8 cellular contexts compared by ENCODE assay signal in genomic region chr6:35776364-35777215, GRCh38. TPM values are rescaled to one million over a fixed set of nuclear protein-coding genes. Genes with fewer than 3 reads are reported as not detected.
A peak's percentile ranks its signal among the peaks of the same experiment; 100 is the strongest.
DNase-seq lines count a peak whose midpoint lies in the region; ATAC-seq, FAIRE-seq and TF ChIP-seq lines count a peak whose summit lies in the region.

Gene CLPSL2, plus strand, starts transcription at chr6:35776598. Its CDS starts 21 bp downstream, at chr6:35776619.

- peaks cover 3% of the 10 kb centered on the region for H3K27me3 ChIP-seq in CD8-positive, alpha-beta T cell (ENCODE audit: insufficient read depth, low read length)
- H3K27me3 ChIP-seq in GM12878 (replicated peaks in 1 of 2; ENCODE audit: control insufficient read depth in 2 of 2, insufficient read depth in 2 of 2, low read length in 1 of 2): no peaks in the 10 kb centered on the region; a peak in 1 of 4 replicates

- no peak within 1 kb of the TSS for H3K27ac ChIP-seq in CD8-positive, alpha-beta T cell (ENCODE audit: low read depth, low read length)
- no peak within 1 kb of the TSS for H3K27ac ChIP-seq in GM12878 (ENCODE audit: control insufficient read depth, insufficient read depth)

- TF ChIP-seq POLR2A in GM12878 (IDR thresholded peaks at IDR 0.05; ENCODE audit: low read depth, low read length): no peak

- peak within 1 kb of the TSS; percentile 83 for H3K4me2 ChIP-seq in GM12878 (ENCODE audit: control insufficient read depth, insufficient read depth)

- peaks cover 34% of the 10 kb centered on the region for H3K27me3 Mint-ChIP-seq in CD8-positive, alpha-beta T cell (ENCODE audit: low read depth)
- H3K27me3 Mint-ChIP-seq in type B pancreatic cell: peaks cover 29% of the 10 kb centered on the region

- H3K36me3 Mint-ChIP-seq in CD8-positive, alpha-beta T cell: no peaks in the 10 kb centered on the region
- H3K36me3 Mint-ChIP-seq in type B pancreatic cell: no peaks in the 10 kb centered on the region

- peaks cover 3% of the 10 kb centered on the region for H3K4me1 ChIP-seq in CD8-positive, alpha-beta T cell (ENCODE audit: insufficient read depth, low read length)
- no peaks in the 10 kb centered on the region for H3K4me1 ChIP-seq in GM12878 (ENCODE audit: control insufficient read depth, insufficient read depth, low read length)

- no peaks in the 10 kb centered on the region for H3K36me3 ChIP-seq in CD8-positive, alpha-beta T cell (ENCODE audit: insufficient read depth, low read length)
- no peaks in the 10 kb centered on the region for H3K36me3 ChIP-seq in GM12878 (ENCODE audit: control insufficient read depth in 2 of 2, insufficient read depth in 2 of 2, low read length in 1 of 2)

- no peaks in the 10 kb centered on the region for H3K79me2 ChIP-seq in GM12878 (ENCODE audit: control insufficient read depth, insufficient read depth, low read length)

- DNase-seq in CD8-positive, alpha-beta T cell: no peak
- DNase-seq in KBM-7 (peak; percentile 32), GM12878 (ENCODE audit: low read depth, low spot score) (no peak), left lobe of liver (ENCODE audit: low spot score) (no peak), type B pancreatic cell (ENCODE audit: extremely low spot score, unreplicated experiment) (no peak), RKO (ENCODE audit: low spot score) (no peak), GM10266 (ENCODE audit: extremely low spot score) (no peak)

- SMC1A ChIA-PET in GM12878 (lab: Charles Lee; ENCODE audit: uncharacterized antibody, unreplicated experiment): no interaction called here

- TF ChIP-seq RAD21 in GM12878 (IDR thresholded peaks at IDR 0.05; ENCODE audit: insufficient read depth, low read depth, low read length): no peak

- no peaks in the 10 kb centered on the region for H4K20me1 ChIP-seq in GM12878 (ENCODE audit: control insufficient read depth, insufficient read depth)

- peak within 1 kb of the TSS; percentile 68 for H3K4me3 Mint-ChIP-seq in CD8-positive, alpha-beta T cell
- peak within 1 kb of the TSS; percentile 84 for H3K4me3 Mint-ChIP-seq in type B pancreatic cell

- intact Hi-C loops in CD8-positive, alpha-beta T cell (cut with DNase I, micrococcal nuclease): no loop called here
- intact Hi-C loops in GM12878 (cut with micrococcal nuclease; ENCODE audit: unreplicated experiment): no loop called here

- TF ChIP-seq EP300 in GM12878 (IDR thresholded peaks at IDR 0.05; ENCODE audit: borderline replicate concordance in 1 of 2, control insufficient read depth in 1 of 2, low read depth in 2 of 2, low read length in 2 of 2): no peak

- POLR2A ChIA-PET in CD8-positive, alpha-beta T cell (lab: Charles Lee): no interaction called here
- POLR2A ChIA-PET in GM12878 (lab: Charles Lee): no interaction called here

- no peaks in the 10 kb centered on the region for H3K9me3 Mint-ChIP-seq in CD8-positive, alpha-beta T cell
- H3K9me3 Mint-ChIP-seq in type B pancreatic cell: no peaks in the 10 kb centered on the region

- no peak for TF ChIP-seq CTCF in CD8-positive, alpha-beta T cell (IDR thresholded peaks at IDR 0.05)
- TF ChIP-seq CTCF in GM12878 (IDR thresholded peaks at IDR 0.05 in 2 of 3, conservative IDR thresholded peaks at IDR 0.05 in 1 of 3; ENCODE audit: control insufficient read depth in 2 of 3, extremely low read depth in 1 of 3, insufficient read depth in 1 of 3, low read depth in 3 of 3, low read length in 3 of 3) (no peak), type B pancreatic cell (conservative IDR thresholded peaks at IDR 0.05) (peak; percentile 48), GM10266 (IDR thresholded peaks at IDR 0.05; ENCODE audit: control insufficient read depth, insufficient read depth, low read depth, missing control alignments) (no peak)

- no peak for ATAC-seq in CD8-positive, alpha-beta T cell
- ATAC-seq in GM12878: peak; percentile 79
- ATAC-seq in left lobe of liver: peak; percentile 43
- no peak for ATAC-seq in GM18517 (IDR thresholded peaks at IDR 0.05; ENCODE audit: unreplicated experiment)

- peak within 1 kb of the TSS; percentile 39 for H2AFZ ChIP-seq in GM12878 (ENCODE audit: control insufficient read depth, low read depth, low read length)

- 9% methylated on average over 31 of the region's 56 CpGs for WGBS in GM12878 (ENCODE audit: insufficient coverage, insufficient replicate concordance, low lambda C conversion rate, missing lambda C conversion rate)

- H3K9ac ChIP-seq in GM12878 (ENCODE audit: control insufficient read depth, insufficient read depth, low read length): no peak within 1 kb of the TSS

- H3K4me1 Mint-ChIP-seq in CD8-positive, alpha-beta T cell (ENCODE audit: low read depth): peaks cover 5% of the 10 kb centered on the region
- H3K4me1 Mint-ChIP-seq in type B pancreatic cell (ENCODE audit: unreplicated experiment): peaks cover 3% of the 10 kb centered on the region

- H3K4me3 ChIP-seq in CD8-positive, alpha-beta T cell (ENCODE audit: low read depth, low read length): peak within 1 kb of the TSS; percentile 35
- peak within 1 kb of the TSS; percentile 61; the same call in 1 of the 2 replicates for H3K4me3 ChIP-seq in GM12878

- no peak within 1 kb of the TSS for H3K27ac Mint-ChIP-seq in CD8-positive, alpha-beta T cell
- no peak within 1 kb of the TSS for H3K27ac Mint-ChIP-seq in type B pancreatic cell

- CTCF ChIA-PET in CD8-positive, alpha-beta T cell (lab: Charles Lee): no interaction called here
- CTCF ChIA-PET in GM12878 (lab: Yijun Ruan, JAX): no interaction called here

- RAD21 ChIA-PET in GM12878 (lab: Charles Lee; ENCODE audit: unreplicated experiment): no interaction called here

- H3K9me3 ChIP-seq in CD8-positive, alpha-beta T cell (ENCODE audit: low read length): no peaks in the 10 kb centered on the region
- no peaks in the 10 kb centered on the region for H3K9me3 ChIP-seq in GM12878 (replicated peaks; ENCODE audit: control insufficient read depth, insufficient read depth, low read length)

- FAIRE-seq in GM12878 (lab: Jason Lieb, UNC): no peak

- in situ Hi-C loops in KBM-7 (cut with MboI; ENCODE audit: low pct_unique_long_range_greater_than_20kb, low sequenced_read_pairs) (no loop called here), GM12878 (cut with MboI) (no loop called here)

- BruUV-seq in GM12878 (replicated peaks; lab: Mats Ljungman, UMichigan): no TSS peak

TF ChIP-seq in GM12878, 131 proteins besides CTCF, POLR2A, EP300 and RAD21:
- TF ChIP-seq USF1 (IDR thresholded peaks at IDR 0.05; ENCODE audit: borderline replicate concordance, extremely low read length, insufficient read depth, low read depth, low read length) (peak; percentile 78), RUNX3 (IDR thresholded peaks at IDR 0.05; ENCODE audit: low read length) (peak; percentile 16; the same call in 1 of the 2 replicates), WRNIP1 (IDR thresholded peaks at IDR 0.05; ENCODE audit: borderline replicate concordance, low read depth, low read length) (no peak), MEF2B (IDR thresholded peaks at IDR 0.05; ENCODE audit: partially characterized antibody, poor library complexity, severe bottlenecking) (no peak), PAX8 (IDR thresholded peaks at IDR 0.05) (no peak), BHLHE40 (IDR thresholded peaks at IDR 0.05; ENCODE audit: borderline replicate concordance in 1 of 2, low read depth in 2 of 2, low read length in 1 of 2) (peak in 1 of 2 experiments; percentile 39; a peak in 1 of 4 replicates), FOXM1 (IDR thresholded peaks at IDR 0.05; ENCODE audit: low read depth, low read length) (no peak), IKZF2 (IDR thresholded peaks at IDR 0.05) (no peak), ZNF217 (IDR thresholded peaks at IDR 0.05) (no peak)

RNA-seq across cellular contexts. Expression of gene CLPSL2, which starts in this region (rescaled TPM):
- not detected for total RNA-seq in CD8-positive, alpha-beta T cell
- total RNA-seq in GM12878 (2013; cell fraction: nucleolus; rRNA removed): not detected in 2 replicates
- total RNA-seq in GM12878 (2014; rRNA removed) (0.49 TPM in 1 of 2 replicates, not detected in the other), GM12878 (2014; rRNA removed; fragmentation: Illumina TruSeq; extraction: Trizol) (not detected in 2 replicates), GM12878 (2021) (1.2 and 1.3 TPM in 2 replicates), left lobe of liver (not detected), type B pancreatic cell (ENCODE audit: low replicate concordance) (not detected in 2 replicates)
- polyA plus RNA-seq in GM12878 (2011; ENCODE audit: low read depth): not detected
- polyA plus RNA-seq in GM12878 (2011; rRNA removed) (not detected in 2 replicates), GM12878 (2014; fragmentation: Illumina TruSeq; extraction: Trizol) (not detected in 2 replicates), GM12878 (2014; fragmentation: Nextera tagmentation; extraction: Ambion mirVana) (not detected), GM12878 (2014; rRNA removed) (0.32 TPM in 1 of 2 replicates, not detected in the other), GM12878 (2016; fragmentation: Nextera tagmentation; extraction: Ambion mirVana) (not detected)
- not detected in 2 replicates for polyA plus RNA-seq in GM12878 (2011; cell fraction: cytosol; rRNA removed)
- not detected in 2 replicates for polyA plus RNA-seq in GM12878 (2011; cell fraction: nucleus; rRNA removed)
- polyA plus RNA-seq in GM12878 (2012): not detected in 2 replicates
- polyA minus RNA-seq in GM12878 (2011; rRNA and poly(A)+ RNA removed): not detected in 2 replicates
- polyA minus RNA-seq in GM12878 (2011; cell fraction: cytosol; rRNA and poly(A)+ RNA removed): not detected in 2 replicates
- not detected in 2 replicates for polyA minus RNA-seq in GM12878 (2011; cell fraction: nucleus; rRNA and poly(A)+ RNA removed)

Comparison
In these comparisons a context has a peak if more than half of its experiments do, and no peak if none do; other contexts are left out.
1. Peak in ATAC-seq in left lobe of liver; RNA of the gene not detected or under 1 TPM.